ENCODE assay signal across 8 cellular contexts in the genomic region with DNA sequence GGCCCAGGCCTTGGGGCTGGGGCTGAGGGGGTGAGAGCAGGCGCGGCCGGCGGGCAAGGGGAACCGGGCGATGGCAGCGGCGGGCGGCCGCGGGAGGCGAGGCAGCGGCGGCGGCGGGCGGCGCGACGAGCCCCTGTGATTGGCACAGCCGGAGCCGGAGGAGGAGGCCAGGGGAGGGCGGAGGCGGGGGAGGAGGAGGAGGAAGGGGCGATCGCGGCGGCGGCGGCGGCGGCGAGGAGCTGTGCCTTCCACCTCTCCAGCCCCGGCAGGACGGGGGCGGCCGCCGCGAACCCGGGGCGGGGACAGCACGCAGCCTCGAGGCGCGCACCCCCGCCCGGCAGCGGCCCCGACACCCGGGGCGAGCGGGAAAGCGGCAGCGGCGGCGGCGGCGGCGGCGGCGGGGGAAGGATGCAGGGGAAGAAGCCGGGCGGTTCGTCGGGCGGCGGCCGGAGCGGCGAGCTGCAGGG. TPM values are rescaled to one million over a fixed set of nuclear protein-coding genes. Genes with fewer than 3 reads are reported as not detected.
DNase-seq lines count a peak whose midpoint lies in the region; ATAC-seq and TF ChIP-seq lines count a peak whose summit lies in the region.

SLCO3A1 (plus strand) TSS at position 208 of the 467 bp plus-strand sequence.

- H3K4me3 ChIP-seq in BE2C (ENCODE audit: low read depth, low read length) (peak within 1 kb of the TSS; percentile 84), SJSA1 (peak within 1 kb of the TSS; percentile 48), heart left ventricle (peak within 1 kb of the TSS; percentile 42 to 95 (median 80)), urinary bladder (ENCODE audit: low read depth, low read length) (peak within 1 kb of the TSS; percentile 86)

- no peak for TF ChIP-seq POLR2A in heart left ventricle (IDR thresholded peaks at IDR 0.05)

- TF ChIP-seq CTCF in BE2C (IDR thresholded peaks at IDR 0.05; ENCODE audit: low read depth, low read length) (no peak), heart left ventricle (IDR thresholded peaks at IDR 0.05) (no peak)

- DNase-seq in BE2C: peak; percentile 85
- no peak for DNase-seq in SJSA1 (ENCODE audit: low read depth in 1 of 2, low spot score in 2 of 2)
- DNase-seq in heart left ventricle: peak; percentile 87 to 92 (median 88)
- peak; percentile 56 for DNase-seq in pons (ENCODE audit: low spot score)

- no peaks in the 10 kb centered on the region for H3K27me3 Mint-ChIP-seq in activated naive CD8-positive, alpha-beta T cell

- H3K4me3 Mint-ChIP-seq in activated naive CD8-positive, alpha-beta T cell: peak within 1 kb of the TSS; percentile 88

- peak within 1 kb of the TSS; percentile 86 for H3K27ac Mint-ChIP-seq in activated naive CD8-positive, alpha-beta T cell

- H3K36me3 ChIP-seq in BE2C: no peaks in the 10 kb centered on the region
- H3K36me3 ChIP-seq in SJSA1: no peaks in the 10 kb centered on the region
- peaks cover 0 to 3% (median 0%) of the 10 kb centered on the region in 9 donors for H3K36me3 ChIP-seq in heart left ventricle
- no peaks in the 10 kb centered on the region for H3K36me3 ChIP-seq in urinary bladder (ENCODE audit: insufficient read depth)

- intact Hi-C loops in heart left ventricle (cut with DNase I): loop anchor here (1.0 to 10.0 kb wide), 23 partner anchors 14 to 551 kb away; no protein-coding TSS in a partner anchor

- no peaks in the 10 kb centered on the region for H3K36me3 Mint-ChIP-seq in activated naive CD8-positive, alpha-beta T cell

- 0 to 1% (median 0%) methylated on average over 15 to 70 of the region's 70 CpGs for WGBS in heart left ventricle, 4 donors
- WGBS in urinary bladder: under 1% methylated on average over 68 of the region's 70 CpGs

- H3K4me1 ChIP-seq in BE2C (peaks cover 16% of the 10 kb centered on the region), SJSA1 (replicated peaks) (peaks cover 18% of the 10 kb centered on the region), heart left ventricle (peaks cover 15 to 73% (median 53%) of the 10 kb centered on the region in 12 donors), urinary bladder (ENCODE audit: insufficient read depth) (peaks cover 2% of the 10 kb centered on the region)

- ATAC-seq in GM19397 (IDR thresholded peaks at IDR 0.05; ENCODE audit: unreplicated experiment) (peak; percentile 11), HG03521 (IDR thresholded peaks at IDR 0.05; ENCODE audit: unreplicated experiment) (peak; percentile 16), heart left ventricle (peak in 3 of 4 donors; percentile 38 to 68 (median 67))

- H3K4me1 Mint-ChIP-seq in activated naive CD8-positive, alpha-beta T cell (ENCODE audit: low read depth): peaks cover 68% of the 10 kb centered on the region

- H3K9me3 Mint-ChIP-seq in activated naive CD8-positive, alpha-beta T cell (ENCODE audit: low read depth): no peaks in the 10 kb centered on the region

- H3K27ac ChIP-seq in SJSA1: no peak within 1 kb of the TSS
- peak within 1 kb of the TSS; percentile 85 to 99 (median 98) for H3K27ac ChIP-seq in heart left ventricle
- H3K27ac ChIP-seq in urinary bladder (ENCODE audit: low read depth): peak within 1 kb of the TSS; percentile 80

- H3K27me3 ChIP-seq in BE2C (no peaks in the 10 kb centered on the region), SJSA1 (replicated peaks) (peaks cover 20% of the 10 kb centered on the region), heart left ventricle (no peaks in the 10 kb centered on the region)

- H3K9me3 ChIP-seq in BE2C (no peaks in the 10 kb centered on the region), SJSA1 (replicated peaks) (no peaks in the 10 kb centered on the region; the same call in 1 of the 2 replicates), heart left ventricle (no peaks in the 10 kb centered on the region)

RNA-seq across cellular contexts. Expression of gene SLCO3A1, which starts in this region (rescaled TPM):
- polyA plus RNA-seq in BE2C (2012; ENCODE audit: insufficient read depth, insufficient read length, low read depth): 42.5 TPM
- not detected in 2 replicates for total RNA-seq in SJSA1 (2014; rRNA removed; shearing (Covaris generic))
- total RNA-seq in heart left ventricle (10 to 100 TPM; 26.3 to 64.2 (median 50.2) TPM), urinary bladder (4.4 TPM)
- polyA plus RNA-seq in heart left ventricle (10 to 100 TPM; 38.9 to 59.6 TPM), urinary bladder (12.8 TPM)

Comparison
In these comparisons a context has a peak if more than half of its experiments do, and no peak if none do; other contexts are left out.
1. DNase-seq: peak in BE2C (single experiment), heart left ventricle (5 of 5) and pons (single experiment); none in SJSA1 (0 of 2).
2. ATAC-seq: peak in every context shown above with its lines; median percentile 67 in heart left ventricle; 16 in HG03521; 11 in GM19397.
3. Peak in every context shown above with its lines, with median percentiles within 50 percentile points of each other: H3K4me3 ChIP-seq.